ENCODE assay signal across 8 cellular contexts in genomic region chr22:31631381-31631780, GRCh38. TPM values are rescaled to one million over a fixed set of nuclear protein-coding genes. Genes with fewer than 3 reads are reported as not detected.
DNase-seq lines count a peak whose midpoint lies in the region; ATAC-seq and TF ChIP-seq lines count a peak whose summit lies in the region.

No MANE protein-coding gene starts in this region.

- H3K27me3 ChIP-seq in NT2/D1 (ENCODE audit: insufficient read depth, insufficient read length) (no peaks in the 10 kb centered on the region), duodenal mucosa (ENCODE audit: control insufficient read depth in 1 of 2, insufficient read depth in 2 of 2, low read length in 2 of 2) (no peaks in the 10 kb centered on the region), neural cell (ENCODE audit: insufficient read depth, low read depth, low read length) (no peaks in the 10 kb centered on the region)

- peak overlapping the region; percentile 86 to 96 (median 90) for H3K27ac Mint-ChIP-seq in CD14-positive monocyte

- no peak for TF ChIP-seq EP300 in neural cell (conservative IDR thresholded peaks at IDR 0.05; ENCODE audit: poor library complexity, severe bottlenecking)

- H3K36me3 ChIP-seq in NT2/D1 (ENCODE audit: insufficient read depth, insufficient read length, low read length) (peaks cover 45% of the 10 kb centered on the region), duodenal mucosa (ENCODE audit: control insufficient read depth in 1 of 2, insufficient read depth in 2 of 2, low read length in 2 of 2) (peaks cover 3 to 12% of the 10 kb centered on the region in 2 donors), neural cell (ENCODE audit: insufficient read depth, low read length) (no peaks in the 10 kb centered on the region)

- H3K9me3 Mint-ChIP-seq in CD14-positive monocyte: no peaks in the 10 kb centered on the region

- H3K9me3 ChIP-seq in NT2/D1 (ENCODE audit: insufficient read depth, low read length) (no peaks in the 10 kb centered on the region), duodenal mucosa (ENCODE audit: control insufficient read depth in 1 of 2, low read length in 2 of 2) (no peaks in the 10 kb centered on the region), neural cell (ENCODE audit: low read length) (no peaks in the 10 kb centered on the region)

- H3K4me3 Mint-ChIP-seq in CD14-positive monocyte: peak overlapping the region; percentile 72 to 87

- H3K4me1 Mint-ChIP-seq in CD14-positive monocyte: peaks cover 68% of the 10 kb centered on the region

- no peaks in the 10 kb centered on the region for H3K79me2 ChIP-seq in neural cell (replicated peaks; ENCODE audit: insufficient read depth, low read length)

- H3K9me2 ChIP-seq in neural cell (ENCODE audit: insufficient read depth, low read length): no peaks in the 10 kb centered on the region

- DNase-seq in CD14-positive monocyte (ENCODE audit: low spot score): no peak
- no peak for DNase-seq in NT2/D1 (ENCODE audit: low read depth, low spot score)
- DNase-seq in mesenteric fat pad (ENCODE audit: low spot score): no peak

- TF ChIP-seq RAD21 in neural cell (conservative IDR thresholded peaks at IDR 0.05): no peak

- H3K4me1 ChIP-seq in NT2/D1 (ENCODE audit: insufficient read depth, insufficient read length) (peaks cover 15% of the 10 kb centered on the region), duodenal mucosa (ENCODE audit: control insufficient read depth in 1 of 2, insufficient read depth in 2 of 2, low read length in 2 of 2) (peaks cover 34 to 43% of the 10 kb centered on the region in 2 donors)

- H3K27me3 Mint-ChIP-seq in CD14-positive monocyte (ENCODE audit: low read depth in 3 of 3): peaks cover 0 to 3% (median 0%) of the 10 kb centered on the region in 3 donors

- no peak overlapping the region for H3K4me2 ChIP-seq in neural cell (ENCODE audit: low read length)

- no peak for TF ChIP-seq POLR2A in GM18505 (IDR thresholded peaks at IDR 0.05; ENCODE audit: borderline replicate concordance, extremely low read depth, insufficient read depth, insufficient read length)

- peaks cover 42 to 62% of the 10 kb centered on the region in 2 donors for H3K36me3 Mint-ChIP-seq in CD14-positive monocyte

- intact Hi-C loops in CD14-positive monocyte (cut with micrococcal nuclease): loop anchor here (5.0 to 10.0 kb wide), 6 partner anchors 74 to 313 kb away; partner anchors contain the start of genes PATZ1 (in 2 of the 2), EIF4ENIF1 (in 1 of the 2), SFI1 (in 1 of the 2) and YWHAH (in 1 of the 2)

- TF ChIP-seq CTCF in CD14-positive monocyte (IDR thresholded peaks at IDR 0.05) (no peak), neural cell (IDR thresholded peaks at IDR 0.05; ENCODE audit: poor library complexity, severe bottlenecking) (no peak)

- ATAC-seq in HG03432 (IDR thresholded peaks at IDR 0.05; ENCODE audit: unreplicated experiment): no peak
- ATAC-seq in GM19035 (IDR thresholded peaks at IDR 0.05; ENCODE audit: unreplicated experiment): no peak
- no peak for ATAC-seq in GM18505 (IDR thresholded peaks at IDR 0.05; ENCODE audit: unreplicated experiment)

- H2AFZ ChIP-seq in neural cell (ENCODE audit: low read depth, low read length): no peak overlapping the region

- no peak overlapping the region for H3K4me3 ChIP-seq in NT2/D1 (ENCODE audit: insufficient read length, low read depth)
- H3K4me3 ChIP-seq in duodenal mucosa (ENCODE audit: low read depth in 1 of 2, low read length in 2 of 2): peak overlapping the region; percentile 75 to 82
- H3K4me3 ChIP-seq in neural cell (ENCODE audit: low read length): peak overlapping the region; percentile 66

- no peaks in the 10 kb centered on the region for H4K20me1 ChIP-seq in neural cell (ENCODE audit: insufficient read depth)

- H3K9ac ChIP-seq in NT2/D1 (ENCODE audit: insufficient read length, low read depth): peak overlapping the region; percentile 50
- peak overlapping the region in 1 of 2 donors; percentile 47 for H3K9ac ChIP-seq in duodenal mucosa (ENCODE audit: low read depth in 1 of 2, low read length in 2 of 2)
- H3K9ac ChIP-seq in neural cell (ENCODE audit: low read length): no peak overlapping the region

- H3K27ac ChIP-seq in duodenal mucosa (ENCODE audit: low read depth, low read length) (peak overlapping the region; percentile 73), neural cell (ENCODE audit: low read length) (no peak overlapping the region)

- no peaks in the 10 kb centered on the region for H3F3A ChIP-seq in neural cell (ENCODE audit: insufficient read depth, low read length, poor library complexity, severe bottlenecking)

TF ChIP-seq in neural cell, 6 proteins besides CTCF, POLR2A, EP300 and RAD21:
- no peak for TF ChIP-seq POLR2AphosphoS5 (IDR thresholded peaks at IDR 0.05)
- no peak for TF ChIP-seq SMC3 (conservative IDR thresholded peaks at IDR 0.05; ENCODE audit: poor library complexity)
- TF ChIP-seq EZH2 (IDR thresholded peaks at IDR 0.05; ENCODE audit: borderline replicate concordance, insufficient read depth, low read length, poor library complexity, severe bottlenecking): no peak
- TF ChIP-seq REST (IDR thresholded peaks at IDR 0.05; ENCODE audit: borderline replicate concordance): no peak
- no peak for TF ChIP-seq TAF1 (IDR thresholded peaks at IDR 0.05; ENCODE audit: low read depth)
- TF ChIP-seq MXI1 (conservative IDR thresholded peaks at IDR 0.05; ENCODE audit: poor library complexity, severe bottlenecking): no peak
TF ChIP-seq in neural cell: peak in this region for 0.

RNA-seq across cellular contexts. Expression of gene PISD, which starts 30.6 kb away (rescaled TPM):
- 10 to 100 TPM; 38.1 to 45.3 TPM for polyA plus RNA-seq in CD14-positive monocyte
- polyA plus RNA-seq in neural cell: 50.9 and 62.3 TPM in 2 replicates
- 36.3 and 39.9 TPM in 2 replicates for polyA minus RNA-seq in neural cell
- total RNA-seq in mesenteric fat pad: 138 TPM
